2 cellular contexts compared by ENCODE assay signal in genomic region chr16:22172642-22173041, GRCh38. TPM values are rescaled to one million over a fixed set of nuclear protein-coding genes. Genes with fewer than 3 reads are reported as not detected.
"Had no signal": no experiment of that assay in that cellular context is flagged by ENCODE, and none has a peak within 500 bp of the region (broad histone marks: within the 10 kb centered on the region; RNA-seq: fewer than 3 reads in every experiment).

No MANE protein-coding gene starts in this region.

RNA-seq across cellular contexts. Expression of gene SDR42E2, which starts 10.3 kb away (rescaled TPM):
- total RNA-seq: HT1080, IMR-90 had no signal
- polyA plus RNA-seq: IMR-90 had no signal
